Comparison of ENCODE assay signal across 27 cellular contexts in genomic region chr7:121766676-121767075, GRCh38.
DNase-seq lines count a peak whose midpoint lies in the region; ATAC-seq, FAIRE-seq and TF ChIP-seq lines count a peak whose summit lies in the region.
"Had no signal": no experiment of that assay in that cellular context is flagged by ENCODE, and none has a peak within 500 bp of the region (broad histone marks: within the 10 kb centered on the region; RNA-seq: fewer than 3 reads in every experiment).

No MANE protein-coding gene starts in this region.

- no peaks in the 10 kb centered on the region for H3K9me1 ChIP-seq in K562 (ENCODE audit: control insufficient read depth, insufficient read depth, low read length)
- H3K9me1 ChIP-seq in endothelial cell of umbilical vein (replicated peaks; ENCODE audit: control insufficient read depth, extremely low read depth, insufficient read depth, low read length) = no peaks in the 10 kb centered on the region

- no peaks in the 10 kb centered on the region for H3K79me2 ChIP-seq in HepG2 (ENCODE audit: insufficient read depth, low read length)
- H3K79me2 ChIP-seq in K562 (ENCODE audit: control insufficient read depth, insufficient read depth, low read length) = no peaks in the 10 kb centered on the region
- H3K79me2 ChIP-seq in endothelial cell of umbilical vein (ENCODE audit: control insufficient read depth, insufficient read depth, low read length) = no peaks in the 10 kb centered on the region

- H3K9me3 Mint-ChIP-seq in activated naive CD4-positive, alpha-beta T cell treated with anti-CD3 and anti-CD28 coated beads for 36 hours = peaks cover 7% of the 10 kb centered on the region

- H3K4me1 Mint-ChIP-seq in activated naive CD4-positive, alpha-beta T cell treated with anti-CD3 and anti-CD28 coated beads for 36 hours (ENCODE audit: low read depth) = no peaks in the 10 kb centered on the region
- H3K4me1 Mint-ChIP-seq: CD14-positive monocyte; CD4-positive, alpha-beta memory T cell; CD4-positive, CD25-positive, alpha-beta regulatory T cell; CD8-positive, alpha-beta memory T cell had no signal

- TF ChIP-seq POLR2A in HepG2 (IDR thresholded peaks at IDR 0.05; ENCODE audit: insufficient read depth in 1 of 2, low read depth in 2 of 2, low read length in 2 of 2) = no peak
- no peak for TF ChIP-seq POLR2A in right lobe of liver (IDR thresholded peaks at IDR 0.05)
- no peak for TF ChIP-seq POLR2A in K562 (conservative IDR thresholded peaks at IDR 0.05)
- TF ChIP-seq POLR2A in endothelial cell of umbilical vein (IDR thresholded peaks at IDR 0.05; ENCODE audit: low read depth, low read length) = no peak

- intact Hi-C loops in HepG2 (cut with micrococcal nuclease; ENCODE audit: unreplicated experiment) = no loop called here
- intact Hi-C loops in right lobe of liver (cut with DNase I) = no loop called here
- intact Hi-C loops in K562 (cut with micrococcal nuclease) = no loop called here
- intact Hi-C loops in endothelial cell of umbilical vein (cut with micrococcal nuclease) = no loop called here
- intact Hi-C loops in activated naive CD4-positive, alpha-beta T cell treated with anti-CD3 and anti-CD28 coated beads for 36 hours (cut with micrococcal nuclease) = no loop called here

- H3K27ac ChIP-seq in HepG2 (ENCODE audit: extremely low read length, insufficient read depth, low read length) = no peak overlapping the region
- no peak overlapping the region for H3K27ac ChIP-seq in right lobe of liver
- no peak overlapping the region for H3K27ac ChIP-seq in K562 (ENCODE audit: extremely low read depth, low read depth, low read length)
- no peak overlapping the region for H3K27ac ChIP-seq in endothelial cell of umbilical vein (ENCODE audit: insufficient read depth, low read depth, low read length)
- H3K27ac ChIP-seq: 22Rv1, BLaER1 had no signal

- no peaks in the 10 kb centered on the region for H3K27me3 Mint-ChIP-seq in activated naive CD4-positive, alpha-beta T cell treated with anti-CD3 and anti-CD28 coated beads for 36 hours (ENCODE audit: low read depth)
- H3K27me3 Mint-ChIP-seq: CD4-positive, alpha-beta memory T cell; CD4-positive, CD25-positive, alpha-beta regulatory T cell; CD8-positive, alpha-beta memory T cell had no signal

- H3K36me3 ChIP-seq in HepG2 (replicated peaks in 1 of 2; ENCODE audit: control insufficient read depth in 1 of 2, insufficient read depth in 2 of 2, low read length in 2 of 2) (no peaks in the 10 kb centered on the region), right lobe of liver (no peaks in the 10 kb centered on the region), K562 (ENCODE audit: control insufficient read depth, insufficient read depth, low read length) (no peaks in the 10 kb centered on the region), endothelial cell of umbilical vein (ENCODE audit: control insufficient read depth in 2 of 2, extremely low read depth in 1 of 2, insufficient read depth in 2 of 2, low read length in 2 of 2) (no peaks in the 10 kb centered on the region)
- H3K36me3 ChIP-seq: BE2C, BLaER1 had no signal

- TF ChIP-seq RAD21 in HepG2 (CRISPR knock-in tag; IDR thresholded peaks at IDR 0.05) (no peak), K562 (CRISPR knock-in tag; conservative IDR thresholded peaks at IDR 0.05 in 1 of 2, IDR thresholded peaks at IDR 0.05 in 1 of 2) (no peak)

- no peak overlapping the region for H3K4me3 ChIP-seq in HepG2 (replicated peaks in 1 of 3; ENCODE audit: insufficient read depth in 1 of 3, low read depth in 2 of 3, low read length in 3 of 3)
- no peak overlapping the region for H3K4me3 ChIP-seq in right lobe of liver
- H3K4me3 ChIP-seq in K562 = no peak overlapping the region
- no peak overlapping the region for H3K4me3 ChIP-seq in endothelial cell of umbilical vein (replicated peaks in 1 of 3; ENCODE audit: insufficient read depth in 1 of 3, low read depth in 1 of 3, low read length in 3 of 3)
- H3K4me3 ChIP-seq: BLaER1, GM12878 had no signal

- FAIRE-seq in HepG2 (lab: Jason Lieb, UNC) = no peak
- FAIRE-seq in K562 (lab: Jason Lieb, UNC) = no peak
- peak; percentile 26 for FAIRE-seq in endothelial cell of umbilical vein (lab: Jason Lieb, UNC)
- FAIRE-seq: GM12878, GM12892, GM18507 had no signal

- H3K27ac Mint-ChIP-seq in activated naive CD4-positive, alpha-beta T cell treated with anti-CD3 and anti-CD28 coated beads for 36 hours = no peak overlapping the region
- H3K27ac Mint-ChIP-seq: CD14-positive monocyte; CD4-positive, alpha-beta memory T cell; CD4-positive, CD25-positive, alpha-beta regulatory T cell; CD8-positive, alpha-beta memory T cell had no signal

- TF ChIP-seq EP300 in HepG2 (IDR thresholded peaks at IDR 0.05; ENCODE audit: low read depth in 2 of 2, low read length in 2 of 2) (no peak), HepG2 (CRISPR knock-in tag; IDR thresholded peaks at IDR 0.05; ENCODE audit: borderline replicate concordance) (no peak), K562 (IDR thresholded peaks at IDR 0.05; ENCODE audit: low read length) (no peak)

- no peak for TF ChIP-seq CTCF in HepG2 (CRISPR knock-in tag; IDR thresholded peaks at IDR 0.05)
- TF ChIP-seq CTCF in right lobe of liver (IDR thresholded peaks at IDR 0.05) = no peak
- TF ChIP-seq CTCF in K562 (IDR thresholded peaks at IDR 0.05 in 2 of 3, conservative IDR thresholded peaks at IDR 0.05 in 1 of 3; ENCODE audit: insufficient read depth in 2 of 3, low read depth in 1 of 3, low read length in 3 of 3) = no peak
- TF ChIP-seq CTCF in endothelial cell of umbilical vein (IDR thresholded peaks at IDR 0.05; ENCODE audit: extremely low read depth in 1 of 2, insufficient read depth in 1 of 2, low read depth in 1 of 2, low read length in 2 of 2) = no peak

- H3K4me3 Mint-ChIP-seq in activated naive CD4-positive, alpha-beta T cell treated with anti-CD3 and anti-CD28 coated beads for 36 hours = no peak overlapping the region
- H3K4me3 Mint-ChIP-seq: CD14-positive monocyte; CD4-positive, alpha-beta memory T cell; CD4-positive, CD25-positive, alpha-beta regulatory T cell; CD8-positive, alpha-beta memory T cell had no signal

- no peaks in the 10 kb centered on the region for H3K4me1 ChIP-seq in HepG2 (ENCODE audit: insufficient read depth, low read length)
- H3K4me1 ChIP-seq in right lobe of liver = no peaks in the 10 kb centered on the region
- H3K4me1 ChIP-seq in K562 (replicated peaks in 1 of 2; ENCODE audit: control insufficient read depth in 2 of 2, insufficient read depth in 2 of 2, low read length in 2 of 2) = no peaks in the 10 kb centered on the region
- H3K4me1 ChIP-seq in endothelial cell of umbilical vein (ENCODE audit: control insufficient read depth, extremely low read depth, insufficient read depth, low read length) = no peaks in the 10 kb centered on the region
- H3K4me1 ChIP-seq: BE2C, BLaER1 had no signal

- DNase-seq in HepG2 (ENCODE audit: low spot score) (no peak), right lobe of liver (no peak), K562 (ENCODE audit: extremely low read depth in 1 of 4, low spot score in 3 of 4) (no peak), endothelial cell of umbilical vein (ENCODE audit: low read depth, low spot score) (no peak), germinal center (ENCODE audit: low spot score) (no peak)
- no peak for DNase-seq in activated naive CD4-positive, alpha-beta T cell treated with anti-CD3 and anti-CD28 coated beads for 36 hours
- DNase-seq: ACHN; BE2C; C1 segment of cervical spinal cord; CD4-positive, alpha-beta memory T cell; CD4-positive, CD25-positive, alpha-beta regulatory T cell; CD8-positive, alpha-beta memory T cell; COR-L47; DMS 273 treated with DMSO at 0.1 percent for 48 hours; DMS153; DMS53; DMS79; DND-41; EL; GDM1 had no signal

- H3K4me2 ChIP-seq in HepG2 (ENCODE audit: low read depth, low read length) (no peak overlapping the region), K562 (ENCODE audit: insufficient read depth, low read length) (no peak overlapping the region), endothelial cell of umbilical vein (ENCODE audit: insufficient read depth, low read length) (no peak overlapping the region)
- H3K4me2 ChIP-seq: BLaER1 had no signal

- H3K27me3 ChIP-seq in HepG2 (ENCODE audit: control insufficient read depth in 1 of 2, insufficient read depth in 2 of 2, low read length in 2 of 2) (no peaks in the 10 kb centered on the region), right lobe of liver (no peaks in the 10 kb centered on the region), K562 (ENCODE audit: control insufficient read depth in 2 of 2, insufficient read depth in 2 of 2, low read length in 2 of 2) (no peaks in the 10 kb centered on the region), endothelial cell of umbilical vein (ENCODE audit: control insufficient read depth in 2 of 2, insufficient read depth in 2 of 2, low read length in 2 of 2) (no peaks in the 10 kb centered on the region)
- H3K27me3 ChIP-seq: BLaER1 had no signal

- H3K36me3 Mint-ChIP-seq in activated naive CD4-positive, alpha-beta T cell treated with anti-CD3 and anti-CD28 coated beads for 36 hours (ENCODE audit: low read depth) = no peaks in the 10 kb centered on the region
- H3K36me3 Mint-ChIP-seq: CD14-positive monocyte; CD4-positive, alpha-beta memory T cell; CD4-positive, CD25-positive, alpha-beta regulatory T cell; CD8-positive, alpha-beta memory T cell had no signal

- no TSS peak for BruUV-seq in HepG2 (replicated peaks; lab: Mats Ljungman, UMichigan)
- BruUV-seq in K562 (replicated peaks; lab: Mats Ljungman, UMichigan) = no TSS peak
- no TSS peak for BruUV-seq in endothelial cell of umbilical vein (replicated peaks; lab: Mats Ljungman, UMichigan)

- H4K20me1 ChIP-seq in HepG2 (ENCODE audit: insufficient read depth, low read length) = no peaks in the 10 kb centered on the region
- H4K20me1 ChIP-seq in K562 (replicated peaks; ENCODE audit: control insufficient read depth, insufficient read depth, low read length) = no peaks in the 10 kb centered on the region
- H4K20me1 ChIP-seq in endothelial cell of umbilical vein (replicated peaks; ENCODE audit: control insufficient read depth, extremely low read depth, insufficient read depth, low read length) = no peaks in the 10 kb centered on the region
- H4K20me1 ChIP-seq: BLaER1 had no signal

- H2AFZ ChIP-seq in HepG2 (ENCODE audit: low read length) (no peak overlapping the region), K562 (ENCODE audit: low read depth, low read length) (no peak overlapping the region), endothelial cell of umbilical vein (ENCODE audit: low read depth, low read length) (no peak overlapping the region)

- CTCF ChIA-PET in HepG2 (lab: Yijun Ruan, JAX; ENCODE audit: low intra/inter-chr PET ratio, low total read pairs) (no interaction called here), K562 (lab: Yijun Ruan, JAX; ENCODE audit: low intra/inter-chr PET ratio) (no interaction called here), endothelial cell of umbilical vein (lab: Charles Lee) (no interaction called here)
- CTCF ChIA-PET in activated naive CD4-positive, alpha-beta T cell treated with anti-CD3 and anti-CD28 coated beads for 36 hours (lab: Charles Lee) = no interaction called here

- in situ Hi-C loops in HepG2 (cut with HindIII; ENCODE audit: extremely low pct_ligation_motif_present, low pct_unique_long_range_greater_than_20kb) = no loop called here
- in situ Hi-C loops in K562 (cut with MboI) = no loop called here

- H3K9me3 ChIP-seq in HepG2 (ENCODE audit: low read length) (no peaks in the 10 kb centered on the region), right lobe of liver (no peaks in the 10 kb centered on the region), K562 (replicated peaks; ENCODE audit: control insufficient read depth, insufficient read depth, low read depth, low read length) (peaks cover 1% of the 10 kb centered on the region; the same call in 1 of the 2 replicates), endothelial cell of umbilical vein (replicated peaks; ENCODE audit: control insufficient read depth, insufficient read depth, low read length) (no peaks in the 10 kb centered on the region)
- H3K9me3 ChIP-seq: BE2C, BLaER1 had no signal

- POLR2A ChIA-PET in HepG2 (lab: Yijun Ruan, JAX) = no interaction called here
- POLR2A ChIA-PET in K562 (lab: Yijun Ruan, JAX) = no interaction called here
- POLR2A ChIA-PET in endothelial cell of umbilical vein (lab: Charles Lee) = no interaction called here

- 3% methylated on average over 1 of the region's 1 CpG for WGBS in HepG2 (ENCODE audit: low lambda C conversion rate)
- 27% methylated on average over 1 of the region's 1 CpG for WGBS in right lobe of liver (ENCODE audit: insufficient coverage, low coverage, low lambda C conversion rate, missing lambda C conversion rate)
- 0% methylated on average over 1 of the region's 1 CpG for WGBS in K562 (ENCODE audit: insufficient coverage, low coverage, missing lambda C conversion rate)

- dilution Hi-C loops in endothelial cell of umbilical vein (cut with MboI; ENCODE audit: extremely low pct_ligation_motif_present, low sequenced_read_pairs) = no loop called here

- ATAC-seq in HepG2 (no peak), right lobe of liver (no peak), K562 (no peak), GM21786 (IDR thresholded peaks at IDR 0.05; ENCODE audit: unreplicated experiment) (no peak)
- ATAC-seq: GM12878 had no signal

- H3K9ac ChIP-seq in HepG2 (ENCODE audit: insufficient read depth, low read depth, low read length) = no peak overlapping the region
- H3K9ac ChIP-seq in K562 (ENCODE audit: insufficient read depth in 1 of 2, low read depth in 2 of 2, low read length in 2 of 2) = no peak overlapping the region
- no peak overlapping the region for H3K9ac ChIP-seq in endothelial cell of umbilical vein (replicated peaks; ENCODE audit: extremely low read depth, insufficient read depth, low read length)
- H3K9ac ChIP-seq: BLaER1 had no signal

Comparison
In these comparisons a context has a peak if more than half of its experiments do, and no peak if none do; other contexts are left out.
1. Of the 241 proteins assayed by ChIP-seq in both HepG2 and K562: peak only in HepG2: none; only in K562: MAFG; in both: MAFF and MAFK; in neither: 238.